In genomic region chr7:95794917-95795515, GRCh38 we compare ENCODE assay signal across 9 cellular contexts. TPM values are rescaled to one million over a fixed set of nuclear protein-coding genes. Genes with fewer than 3 reads are reported as not detected.
DNase-seq lines count a peak whose midpoint lies in the region; ATAC-seq and TF ChIP-seq lines count a peak whose summit lies in the region.
"Had no signal": no experiment of that assay in that cellular context is flagged by ENCODE, and none has a peak within 500 bp of the region (broad histone marks: within the 10 kb centered on the region; RNA-seq: fewer than 3 reads in every experiment).

No MANE protein-coding gene starts in this region.

- no peaks in the 10 kb centered on the region for H3K9me3 ChIP-seq in esophagus squamous epithelium

- peaks cover 0 to 5% (median 0%) of the 10 kb centered on the region in 3 donors for H3K4me1 ChIP-seq in esophagus squamous epithelium

- TF ChIP-seq CTCF in AG09319 (IDR thresholded peaks at IDR 0.05; ENCODE audit: low read depth, low read length) (peak; percentile 31), endothelial cell (IDR thresholded peaks at IDR 0.05; ENCODE audit: unreplicated experiment) (peak; percentile 80), esophagus squamous epithelium (IDR thresholded peaks at IDR 0.05) (peak in 3 of 6 experiments; percentile 19 to 47 (median 36))

- no peaks in the 10 kb centered on the region for H3K36me3 ChIP-seq in esophagus squamous epithelium

- H3K27me3 ChIP-seq in esophagus squamous epithelium: no peaks in the 10 kb centered on the region

- WGBS in esophagus squamous epithelium, 2 donors: 71 to 86% methylated on average over 3 of the region's 3 CpGs

- H3K36me3 Mint-ChIP-seq in endothelial cell (ENCODE audit: low read depth, unreplicated experiment): peaks cover 6% of the 10 kb centered on the region
- H3K36me3 Mint-ChIP-seq in activated T-helper 17 cell treated with anti-CD3 and anti-CD28 coated beads, Interleukin-2, amount 50 U/mL, for 72 hours (ENCODE audit: low read depth): no peaks in the 10 kb centered on the region

- no peak overlapping the region for H3K27ac ChIP-seq in esophagus squamous epithelium
- H3K27ac ChIP-seq: epithelial cell of prostate had no signal

- ATAC-seq in GM19467 (IDR thresholded peaks at IDR 0.05; ENCODE audit: unreplicated experiment) (peak; percentile 59), HG03460 (IDR thresholded peaks at IDR 0.05; ENCODE audit: unreplicated experiment) (no peak)
- no peak for ATAC-seq in stimulated activated naive CD8-positive, alpha-beta T cell treated with anti-CD3 and anti-CD28 coated beads, Interleukin-15, Interleukin-2, amounts not matched to agents 100 U/mL and 50 U/mL, for 24 hours
- no peak for ATAC-seq in activated T-helper 17 cell treated with anti-CD3 and anti-CD28 coated beads, Interleukin-2, amount 50 U/mL, for 72 hours (replicated peaks)

- no peak overlapping the region for H3K4me3 Mint-ChIP-seq in endothelial cell (ENCODE audit: unreplicated experiment)
- no peak overlapping the region for H3K4me3 Mint-ChIP-seq in activated T-helper 17 cell treated with anti-CD3 and anti-CD28 coated beads, Interleukin-2, amount 50 U/mL, for 72 hours

- H3K9me3 Mint-ChIP-seq in endothelial cell (ENCODE audit: unreplicated experiment): peaks cover 5% of the 10 kb centered on the region
- peaks cover 5% of the 10 kb centered on the region for H3K9me3 Mint-ChIP-seq in activated T-helper 17 cell treated with anti-CD3 and anti-CD28 coated beads, Interleukin-2, amount 50 U/mL, for 72 hours

- no peak overlapping the region for H3K4me3 ChIP-seq in esophagus squamous epithelium

- TF ChIP-seq POLR2A in esophagus squamous epithelium (IDR thresholded peaks at IDR 0.05): no peak

- no peak overlapping the region for H3K27ac Mint-ChIP-seq in endothelial cell (ENCODE audit: unreplicated experiment)
- H3K27ac Mint-ChIP-seq in activated T-helper 17 cell treated with anti-CD3 and anti-CD28 coated beads, Interleukin-2, amount 50 U/mL, for 72 hours: no peak overlapping the region

- H3K4me1 Mint-ChIP-seq in endothelial cell (ENCODE audit: unreplicated experiment): peaks cover 25% of the 10 kb centered on the region
- no peaks in the 10 kb centered on the region for H3K4me1 Mint-ChIP-seq in activated T-helper 17 cell treated with anti-CD3 and anti-CD28 coated beads, Interleukin-2, amount 50 U/mL, for 72 hours

- intact Hi-C loops in esophagus squamous epithelium (cut with DNase I): no loop called here

- DNase-seq in AG09319 (ENCODE audit: extremely low read depth, low read depth) (no peak), NCI-H187 (lab: John Stamatoyannopoulos, UW) (peak; percentile 49 to 57), endothelial cell (ENCODE audit: low spot score) (peak; percentile 9), esophagus squamous epithelium (lab: John Stamatoyannopoulos, UW) (no peak)
- DNase-seq in stimulated activated naive CD8-positive, alpha-beta T cell treated with anti-CD3 and anti-CD28 coated beads, Interleukin-15, Interleukin-2, amounts not matched to agents 100 U/mL and 50 U/mL, for 24 hours: no peak

- no peaks in the 10 kb centered on the region for H3K27me3 Mint-ChIP-seq in endothelial cell (ENCODE audit: unreplicated experiment)
- H3K27me3 Mint-ChIP-seq in activated T-helper 17 cell treated with anti-CD3 and anti-CD28 coated beads, Interleukin-2, amount 50 U/mL, for 72 hours: peaks cover 4% of the 10 kb centered on the region

RNA-seq across cellular contexts. Expression of gene DYNC1I1, which starts 22.7 kb away (rescaled TPM):
- total RNA-seq in endothelial cell (ENCODE audit: unreplicated experiment): 3.1 TPM
- not detected for total RNA-seq in activated T-helper 17 cell treated with anti-CD3 and anti-CD28 coated beads, Interleukin-2, amount 50 U/mL, for 72 hours
- 1 to 10 TPM; 2.0 to 8.0 (median 2.4) TPM for total RNA-seq in esophagus squamous epithelium

Comparison
In these comparisons a context has a peak if more than half of its experiments do, and no peak if none do; other contexts are left out.
1. DNase-seq: peak in NCI-H187 (2 of 2) and endothelial cell (single experiment); none in AG09319 (single experiment), stimulated activated naive CD8-positive, alpha-beta T cell treated with anti-CD3 and anti-CD28 coated beads, Interleukin-15, Interleukin-2, amounts not matched to agents 100 U/mL and 50 U/mL, for 24 hours (single experiment) and esophagus squamous epithelium (single experiment).